In genomic region chr2:223054193-223054781, GRCh38 we compare ENCODE assay signal across 10 cellular contexts. TPM values are rescaled to one million over a fixed set of nuclear protein-coding genes. Genes with fewer than 3 reads are reported as not detected.
DNase-seq lines count a peak whose midpoint lies in the region; ATAC-seq, FAIRE-seq and TF ChIP-seq lines count a peak whose summit lies in the region.
"Had no signal": no experiment of that assay in that cellular context is flagged by ENCODE, and none has a peak within 500 bp of the region (broad histone marks: within the 10 kb centered on the region; RNA-seq: fewer than 3 reads in every experiment).

No MANE protein-coding gene starts in this region.

- H3K4me3 Mint-ChIP-seq in CD8-positive, alpha-beta T cell, result no peak overlapping the region
- H3K4me3 Mint-ChIP-seq: activated naive CD8-positive, alpha-beta T cell treated with anti-CD3 and anti-CD28 coated beads, Interleukin-2, amount 10 ng/mL, durations not matched to agents 7 days and 5 days had no signal

- no peaks in the 10 kb centered on the region for H3K9me3 ChIP-seq in liver (ENCODE audit: control insufficient read depth in 4 of 4, low read length in 3 of 4)
- H3K9me3 ChIP-seq in HepG2 (ENCODE audit: low read length), result no peaks in the 10 kb centered on the region
- no peaks in the 10 kb centered on the region for H3K9me3 ChIP-seq in gastroesophageal sphincter
- H3K9me3 ChIP-seq in parathyroid adenoma (ENCODE audit: control insufficient read depth, low read length), result no peaks in the 10 kb centered on the region
- H3K9me3 ChIP-seq in CD8-positive, alpha-beta T cell (ENCODE audit: low read length), result no peaks in the 10 kb centered on the region

- DNase-seq in HepG2 (ENCODE audit: low spot score) (no peak), UCSD-AML1 (lab: John Stamatoyannopoulos, UW; ENCODE audit: unreplicated experiment) (no peak)
- DNase-seq in CD8-positive, alpha-beta T cell, result no peak
- DNase-seq: activated naive CD8-positive, alpha-beta T cell treated with anti-CD3 and anti-CD28 coated beads, Interleukin-2, amount 10 ng/mL, durations not matched to agents 7 days and 5 days; NCI-H2171 treated with DMSO at 0.1 percent for 48 hours had no signal

- ATAC-seq in HepG2, result no peak
- ATAC-seq in gastroesophageal sphincter, result peak; percentile 79
- no peak for ATAC-seq in HG03045 (IDR thresholded peaks at IDR 0.05; ENCODE audit: unreplicated experiment)
- no peak for ATAC-seq in HG03457 (IDR thresholded peaks at IDR 0.05; ENCODE audit: unreplicated experiment)
- ATAC-seq in CD8-positive, alpha-beta T cell, result no peak

- WGBS in liver, result 67% methylated on average over 11 of the region's 11 CpGs
- WGBS in HepG2 (ENCODE audit: low lambda C conversion rate), result 41% methylated on average over 11 of the region's 11 CpGs
- 3 to 4% methylated on average over 8 to 10 of the region's 11 CpGs for WGBS in gastroesophageal sphincter (ENCODE audit: low coverage in 1 of 2), 2 donors

- no peak for FAIRE-seq in HepG2 (lab: Jason Lieb, UNC)

- H3K36me3 ChIP-seq in liver (ENCODE audit: control insufficient read depth in 4 of 4, insufficient read depth in 3 of 4, low read depth in 1 of 4, low read length in 3 of 4) (no peaks in the 10 kb centered on the region), HepG2 (replicated peaks in 1 of 2; ENCODE audit: control insufficient read depth in 1 of 2, insufficient read depth in 2 of 2, low read length in 2 of 2) (no peaks in the 10 kb centered on the region), gastroesophageal sphincter (no peaks in the 10 kb centered on the region), parathyroid adenoma (ENCODE audit: control insufficient read depth, insufficient read depth, low read length) (no peaks in the 10 kb centered on the region)
- no peaks in the 10 kb centered on the region for H3K36me3 ChIP-seq in CD8-positive, alpha-beta T cell (ENCODE audit: insufficient read depth, low read length)

- no peak overlapping the region for H3K27ac Mint-ChIP-seq in CD8-positive, alpha-beta T cell
- H3K27ac Mint-ChIP-seq: activated naive CD8-positive, alpha-beta T cell treated with anti-CD3 and anti-CD28 coated beads, Interleukin-2, amount 10 ng/mL, durations not matched to agents 7 days and 5 days had no signal

- no peak for TF ChIP-seq POLR2A in HepG2 (IDR thresholded peaks at IDR 0.05; ENCODE audit: insufficient read depth in 1 of 2, low read depth in 2 of 2, low read length in 2 of 2)
- TF ChIP-seq POLR2A in gastroesophageal sphincter (IDR thresholded peaks at IDR 0.05), result no peak

- no peaks in the 10 kb centered on the region for H3K4me1 Mint-ChIP-seq in CD8-positive, alpha-beta T cell (ENCODE audit: low read depth)
- H3K4me1 Mint-ChIP-seq: activated naive CD8-positive, alpha-beta T cell treated with anti-CD3 and anti-CD28 coated beads, Interleukin-2, amount 10 ng/mL, durations not matched to agents 7 days and 5 days had no signal

- H3K27me3 Mint-ChIP-seq in CD8-positive, alpha-beta T cell (ENCODE audit: low read depth), result peaks cover 2% of the 10 kb centered on the region

- no peaks in the 10 kb centered on the region for H3K79me2 ChIP-seq in HepG2 (ENCODE audit: insufficient read depth, low read length)
- H3K79me2 ChIP-seq in parathyroid adenoma, result no peaks in the 10 kb centered on the region

- no peak for TF ChIP-seq EP300 in HepG2 (IDR thresholded peaks at IDR 0.05; ENCODE audit: low read depth in 2 of 2, low read length in 2 of 2)
- no peak for TF ChIP-seq EP300 in HepG2 (CRISPR knock-in tag; IDR thresholded peaks at IDR 0.05; ENCODE audit: borderline replicate concordance)
- TF ChIP-seq EP300 in gastroesophageal sphincter (IDR thresholded peaks at IDR 0.05), result no peak

- H4K20me1 ChIP-seq in HepG2 (ENCODE audit: insufficient read depth, low read length), result no peaks in the 10 kb centered on the region

- no peaks in the 10 kb centered on the region for H3K9me3 Mint-ChIP-seq in CD8-positive, alpha-beta T cell
- H3K9me3 Mint-ChIP-seq: activated naive CD8-positive, alpha-beta T cell treated with anti-CD3 and anti-CD28 coated beads, Interleukin-2, amount 10 ng/mL, durations not matched to agents 7 days and 5 days had no signal

- H3K4me3 ChIP-seq in liver (ENCODE audit: low read depth in 1 of 3, low read length in 3 of 3) (no peak overlapping the region), HepG2 (replicated peaks in 1 of 3; ENCODE audit: insufficient read depth in 1 of 3, low read depth in 2 of 3, low read length in 3 of 3) (no peak overlapping the region), gastroesophageal sphincter (peak overlapping the region; percentile 41 to 56), parathyroid adenoma (ENCODE audit: low read depth, low read length) (no peak overlapping the region)
- no peak overlapping the region for H3K4me3 ChIP-seq in CD8-positive, alpha-beta T cell (ENCODE audit: low read depth, low read length)

- H3K4me1 ChIP-seq in liver (ENCODE audit: control insufficient read depth in 4 of 4, insufficient read depth in 4 of 4, low read length in 3 of 4), result peaks cover 0 to 2% (median 0%) of the 10 kb centered on the region in 4 donors
- H3K4me1 ChIP-seq in HepG2 (ENCODE audit: insufficient read depth, low read length), result no peaks in the 10 kb centered on the region
- H3K4me1 ChIP-seq in gastroesophageal sphincter, result peaks cover 11 to 85% (median 16%) of the 10 kb centered on the region in 3 donors
- H3K4me1 ChIP-seq in parathyroid adenoma, result no peaks in the 10 kb centered on the region
- no peaks in the 10 kb centered on the region for H3K4me1 ChIP-seq in CD8-positive, alpha-beta T cell (ENCODE audit: insufficient read depth, low read length)

- POLR2A ChIA-PET in HepG2 (lab: Yijun Ruan, JAX), result no interaction called here
- POLR2A ChIA-PET in CD8-positive, alpha-beta T cell (lab: Charles Lee), result no interaction called here

- no peaks in the 10 kb centered on the region for H3K36me3 Mint-ChIP-seq in CD8-positive, alpha-beta T cell
- H3K36me3 Mint-ChIP-seq: activated naive CD8-positive, alpha-beta T cell treated with anti-CD3 and anti-CD28 coated beads, Interleukin-2, amount 10 ng/mL, durations not matched to agents 7 days and 5 days had no signal

- H3K4me2 ChIP-seq in HepG2 (ENCODE audit: low read depth, low read length), result no peak overlapping the region
- H3K4me2 ChIP-seq in parathyroid adenoma (ENCODE audit: low read length), result no peak overlapping the region

- no peak overlapping the region for H3K9ac ChIP-seq in liver (ENCODE audit: low read depth in 1 of 2, low read length in 2 of 2)
- H3K9ac ChIP-seq in HepG2 (ENCODE audit: insufficient read depth, low read depth, low read length), result no peak overlapping the region
- H3K9ac ChIP-seq in parathyroid adenoma, result no peak overlapping the region

- intact Hi-C loops in HepG2 (cut with micrococcal nuclease; ENCODE audit: unreplicated experiment), result no loop called here
- intact Hi-C loops in CD8-positive, alpha-beta T cell (cut with DNase I, micrococcal nuclease), result no loop called here

- peak overlapping the region; percentile 58 to 76 for H3K27ac ChIP-seq in liver (ENCODE audit: low read depth in 1 of 2, low read length in 2 of 2)
- H3K27ac ChIP-seq in HepG2 (ENCODE audit: extremely low read length, insufficient read depth, low read length), result no peak overlapping the region
- H3K27ac ChIP-seq in gastroesophageal sphincter, result peak overlapping the region; percentile 69 to 91 (median 90)
- H3K27ac ChIP-seq in parathyroid adenoma, result peak overlapping the region; percentile 54
- no peak overlapping the region for H3K27ac ChIP-seq in CD8-positive, alpha-beta T cell (ENCODE audit: low read depth, low read length)

- H3K27me3 ChIP-seq in liver (ENCODE audit: control insufficient read depth in 4 of 4, insufficient read depth in 4 of 4, low read length in 3 of 4) (peaks cover 0 to 3% (median 0%) of the 10 kb centered on the region in 4 donors), HepG2 (ENCODE audit: control insufficient read depth in 1 of 2, insufficient read depth in 2 of 2, low read length in 2 of 2) (peaks cover 0 to 40% of the 10 kb centered on the region in 2 experiments; a peak in 4 of 5 replicates), gastroesophageal sphincter (no peaks in the 10 kb centered on the region), parathyroid adenoma (ENCODE audit: control insufficient read depth, insufficient read depth, low read length) (no peaks in the 10 kb centered on the region)
- H3K27me3 ChIP-seq in CD8-positive, alpha-beta T cell (ENCODE audit: insufficient read depth, low read length), result no peaks in the 10 kb centered on the region

- no peak for TF ChIP-seq CTCF in liver (IDR thresholded peaks at IDR 0.05; ENCODE audit: low read depth, low read length, missing input control)
- TF ChIP-seq CTCF in HepG2 (CRISPR knock-in tag; IDR thresholded peaks at IDR 0.05), result no peak
- TF ChIP-seq CTCF in gastroesophageal sphincter (IDR thresholded peaks at IDR 0.05), result no peak
- no peak for TF ChIP-seq CTCF in parathyroid adenoma (IDR thresholded peaks at IDR 0.05)
- no peak for TF ChIP-seq CTCF in CD8-positive, alpha-beta T cell (IDR thresholded peaks at IDR 0.05)

- no peak for TF ChIP-seq RAD21 in liver (IDR thresholded peaks at IDR 0.05)
- TF ChIP-seq RAD21 in HepG2 (CRISPR knock-in tag; IDR thresholded peaks at IDR 0.05), result no peak

- H2AFZ ChIP-seq in HepG2 (ENCODE audit: low read length) (no peak overlapping the region), parathyroid adenoma (no peak overlapping the region)

- in situ Hi-C loops in HepG2 (cut with HindIII; ENCODE audit: extremely low pct_ligation_motif_present, low pct_unique_long_range_greater_than_20kb), result no loop called here

- BruUV-seq in HepG2 (replicated peaks; lab: Mats Ljungman, UMichigan), result no TSS peak

- CTCF ChIA-PET in HepG2 (lab: Yijun Ruan, JAX; ENCODE audit: low intra/inter-chr PET ratio, low total read pairs), result no interaction called here
- CTCF ChIA-PET in CD8-positive, alpha-beta T cell (lab: Charles Lee), result no interaction called here

RNA-seq across cellular contexts. Expression of gene KCNE4, which starts 2.3 kb away (rescaled TPM):
- total RNA-seq in liver, result under 1 TPM; 0.28 to 0.33 TPM
- polyA plus RNA-seq in liver, result under 1 TPM; 0.19 to 0.42 TPM
- not detected in 2 replicates for total RNA-seq in HepG2 (2016; rRNA removed; fragmentation: Illumina TruSeq; extraction: Trizol)
- total RNA-seq in HepG2 (2016; cell fraction: cytosol; rRNA removed; fragmentation: Illumina TruSeq; extraction: Trizol; ENCODE audit: low read depth), result not detected in 2 replicates
- total RNA-seq in HepG2 (2016; cell fraction: insoluble cytoplasmic fraction; rRNA removed; fragmentation: Illumina TruSeq; extraction: Trizol), result not detected in 2 replicates
- total RNA-seq in HepG2 (2016; cell fraction: membrane; rRNA removed; fragmentation: Illumina TruSeq; extraction: Trizol), result 0.15 TPM in 1 of 2 replicates, not detected in the other
- not detected in 2 replicates for total RNA-seq in HepG2 (2016; cell fraction: nucleus; rRNA removed; fragmentation: Illumina TruSeq; extraction: Trizol)
- not detected in 2 replicates for polyA plus RNA-seq in HepG2 (2011; rRNA removed)
- 0.01 TPM in 1 of 2 replicates, not detected in the other for polyA plus RNA-seq in HepG2 (2011; cell fraction: cytosol; rRNA removed)
- not detected in 2 replicates for polyA plus RNA-seq in HepG2 (2011; cell fraction: nucleus; rRNA removed)
- polyA plus RNA-seq in HepG2 (2012), result not detected in 2 replicates
- polyA plus RNA-seq in HepG2 (2016; cell fraction: cytosol; fragmentation: Illumina TruSeq; extraction: Trizol; ENCODE audit: low read depth), result not detected in 2 replicates
- not detected in 2 replicates for polyA plus RNA-seq in HepG2 (2016; cell fraction: insoluble cytoplasmic fraction; fragmentation: Illumina TruSeq; extraction: Trizol; ENCODE audit: low read depth)
- not detected in 2 replicates for polyA plus RNA-seq in HepG2 (2016; cell fraction: membrane; fragmentation: Illumina TruSeq; extraction: Trizol; ENCODE audit: low read depth)
- not detected in 2 replicates for polyA plus RNA-seq in HepG2 (2016; cell fraction: nucleus; fragmentation: Illumina TruSeq; extraction: Trizol; ENCODE audit: insufficient read depth, low read depth)
- polyA minus RNA-seq in HepG2 (2011; rRNA and poly(A)+ RNA removed; ENCODE audit: low replicate concordance), result not detected in 2 replicates
- not detected in 2 replicates for polyA minus RNA-seq in HepG2 (2011; cell fraction: cytosol; rRNA and poly(A)+ RNA removed)
- not detected in 2 replicates for polyA minus RNA-seq in HepG2 (2011; cell fraction: nucleus; rRNA and poly(A)+ RNA removed)
- 10 to 100 TPM; 13.0 to 24.8 (median 20.0) TPM for total RNA-seq in gastroesophageal sphincter
- total RNA-seq in CD8-positive, alpha-beta T cell, result not detected
- total RNA-seq: activated naive CD8-positive, alpha-beta T cell treated with anti-CD3 and anti-CD28 coated beads, Interleukin-2, amount 10 ng/mL, durations not matched to agents 7 days and 5 days had no signal

Comparison
In these comparisons a context has a peak if more than half of its experiments do, and no peak if none do; other contexts are left out.
1. H3K27ac ChIP-seq: peak in liver (2 of 2), gastroesophageal sphincter (4 of 4) and parathyroid adenoma (single experiment); none in HepG2 (single experiment) and CD8-positive, alpha-beta T cell (single experiment).
2. H3K4me3 ChIP-seq: peak in gastroesophageal sphincter (2 of 2); none in liver (0 of 3), HepG2 (0 of 3), parathyroid adenoma (single experiment) and CD8-positive, alpha-beta T cell (single experiment).
3. RNA of gene KCNE4, which starts 2.3 kb away (total RNA-seq): 13.0 to 24.8 TPM in gastroesophageal sphincter; 0.28 to 0.33 TPM in liver, 0.15 TPM in HepG2 and not detected in CD8-positive, alpha-beta T cell; every median in the first group is over 10 times any median in the second.